Comparison of ENCODE assay signal across 23 cellular contexts in genomic region chr17:49012893-49013255, GRCh38. TPM values are rescaled to one million over a fixed set of nuclear protein-coding genes. Genes with fewer than 3 reads are reported as not detected.
DNase-seq lines count a peak whose midpoint lies in the region; ATAC-seq and TF ChIP-seq lines count a peak whose summit lies in the region.
"Had no signal": no experiment of that assay in that cellular context is flagged by ENCODE, and none has a peak within 500 bp of the region (broad histone marks: within the 10 kb centered on the region; RNA-seq: fewer than 3 reads in every experiment).

No MANE protein-coding gene starts in this region.

- TF ChIP-seq CTCF in HEK293 (tag by site-specific recombination; IDR thresholded peaks at IDR 0.05) (no peak), brain microvascular endothelial cell (IDR thresholded peaks at IDR 0.05; ENCODE audit: low read depth, low read length, missing control alignments) (peak; percentile 11), spleen (IDR thresholded peaks at IDR 0.05 in 8 of 11, conservative IDR thresholded peaks at IDR 0.05 in 3 of 11) (no peak)

- H3K4me1 ChIP-seq in HEK293 (ENCODE audit: control insufficient read depth, insufficient read depth, low read length) (peaks cover 25% of the 10 kb centered on the region), skeletal muscle satellite cell (ENCODE audit: control insufficient read depth, insufficient read depth, low read length) (peaks cover 41% of the 10 kb centered on the region), spleen (peaks cover 0 to 9% (median 0%) of the 10 kb centered on the region in 6 donors)

- H3K9me3 ChIP-seq in HEK293 (ENCODE audit: control insufficient read depth, insufficient read depth, low read depth, low read length) (no peaks in the 10 kb centered on the region), skeletal muscle satellite cell (replicated peaks; ENCODE audit: low read length) (no peaks in the 10 kb centered on the region), spleen (no peaks in the 10 kb centered on the region)
- H3K9me3 ChIP-seq: body of pancreas, esophagus squamous epithelium, HAP-1, stomach had no signal

- WGBS in spleen, 5 donors: 38 to 74% (median 47%) methylated on average over 3 to 4 of the region's 4 CpGs

- H3K36me3 ChIP-seq in HEK293 (ENCODE audit: control insufficient read depth in 2 of 2, insufficient read depth in 1 of 2, low read length in 2 of 2): peaks cover 22 to 31% of the 10 kb centered on the region in 2 experiments
- peaks cover 10% of the 10 kb centered on the region for H3K36me3 ChIP-seq in brain microvascular endothelial cell (replicated peaks)
- peaks cover 3% of the 10 kb centered on the region for H3K36me3 ChIP-seq in skeletal muscle satellite cell (ENCODE audit: insufficient read depth, low read length)
- H3K36me3 ChIP-seq in spleen: no peaks in the 10 kb centered on the region
- H3K36me3 ChIP-seq: esophagus squamous epithelium, stomach had no signal

- POLR2A ChIA-PET in HEK293 (lab: Yijun Ruan, JAX): interaction anchor here (0.7 kb wide), 1 partner anchor 17 kb away, joined by 3 read pairs; no protein-coding TSS in a partner anchor

- DNase-seq in brain microvascular endothelial cell: no peak
- peak; percentile 45 for DNase-seq in left kidney (ENCODE audit: low read depth, low spot score)
- no peak for DNase-seq in spleen
- DNase-seq in sciatic nerve (ENCODE audit: low spot score): no peak
- DNase-seq in NCI-H1092 (lab: John Stamatoyannopoulos, UW): no peak
- DNase-seq: body of pancreas; esophagus squamous epithelium; MV-4-11; NCI-H2081; NCI-H524 treated with DMSO at 0.1 percent for 48 hours; OCI-M1; SHP77 treated with DMSO at 0.1 percent for 48 hours; stimulated activated CD4-positive, alpha-beta T cell treated with anti-CD3 and anti-CD28 coated beads, Interleukin-2, amount 100 ng/mL, for 24 hours; stomach; T-helper 2 cell had no signal

- no peak for ATAC-seq in sciatic nerve
- ATAC-seq: activated CD4-positive, CD25-positive, alpha-beta regulatory T cell treated with anti-CD3 and anti-CD28 coated beads, Interleukin-2, amount 50 U/mL, for 24 hours; body of pancreas had no signal

- no peak overlapping the region for H3K4me3 ChIP-seq in HEK293 (ENCODE audit: low read depth, low read length)
- H3K4me3 ChIP-seq in brain microvascular endothelial cell (ENCODE audit: low read depth, low read length): no peak overlapping the region
- H3K4me3 ChIP-seq in skeletal muscle satellite cell (ENCODE audit: low read length): no peak overlapping the region
- H3K4me3 ChIP-seq in spleen: no peak overlapping the region
- H3K4me3 ChIP-seq: body of pancreas, esophagus squamous epithelium, HAP-1 had no signal

- CTCF ChIA-PET in HEK293 (lab: Yijun Ruan, JAX): no interaction called here

- H3K27me3 ChIP-seq in brain microvascular endothelial cell (replicated peaks) (no peaks in the 10 kb centered on the region), skeletal muscle satellite cell (ENCODE audit: control insufficient read depth, insufficient read depth, low read length) (peaks cover 3% of the 10 kb centered on the region), spleen (replicated peaks in 1 of 7) (peaks cover 0 to 100% (median 66%) of the 10 kb centered on the region in 7 donors)

- no peak for TF ChIP-seq POLR2A in spleen (IDR thresholded peaks at IDR 0.05)

- in situ Hi-C loops in brain microvascular endothelial cell (cut with HindIII; ENCODE audit: low pct_ligation_motif_present, low sequenced_read_pairs): no loop called here

- no peak overlapping the region for H3K9ac ChIP-seq in skeletal muscle satellite cell (ENCODE audit: low read depth, low read length)

- no peak overlapping the region for H3K27ac ChIP-seq in HEK293 (ENCODE audit: extremely low read depth, low read depth, low read length)
- H3K27ac ChIP-seq in brain microvascular endothelial cell: no peak overlapping the region
- no peak overlapping the region for H3K27ac ChIP-seq in spleen
- H3K27ac ChIP-seq: body of pancreas, esophagus squamous epithelium, stomach had no signal

- intact Hi-C loops in spleen (cut with DNase I; ENCODE audit: low total_unique reads): no loop called here
- intact Hi-C loops in sciatic nerve (cut with DNase I): loop anchor here (10.0 kb wide), 1 partner anchor 128 kb away; no protein-coding TSS in a partner anchor

- H3K4me2 ChIP-seq in skeletal muscle satellite cell (ENCODE audit: low read length): peak overlapping the region; percentile 80

TF ChIP-seq in HEK293, 187 proteins besides CTCF, POLR2A, EP300 and RAD21:
- 0 out of 2 replicates have a peak, but pooled peaks have one; percentile 17 for TF ChIP-seq ZBTB8A (tag by site-specific recombination; IDR thresholded peaks at IDR 0.05)
- TF ChIP-seq ZNF112 (tag by site-specific recombination; IDR thresholded peaks at IDR 0.05): no peak
- no peak for TF ChIP-seq ATF2 (tag by site-specific recombination; IDR thresholded peaks at IDR 0.05; ENCODE audit: low read depth)
- TF ChIP-seq ZNF133 (tag by site-specific recombination; IDR thresholded peaks at IDR 0.05): no peak

RNA-seq across cellular contexts. Expression of gene IGF2BP1, which starts 15.7 kb away (rescaled TPM):
- total RNA-seq in skeletal muscle satellite cell (2012; rRNA removed): 1.3 and 3.3 TPM in 2 replicates
- total RNA-seq in spleen: not detected
- polyA plus RNA-seq in spleen: under 1 TPM in 1 of 3 donors, not detected in 2; 0.17 TPM
- total RNA-seq in sciatic nerve: not detected
- total RNA-seq: body of pancreas, esophagus squamous epithelium, right cardiac atrium had no signal
- polyA plus RNA-seq: right cardiac atrium had no signal

RNA-seq across cellular contexts. Expression of gene GIP, which starts 44.5 kb away (rescaled TPM):
- total RNA-seq in skeletal muscle satellite cell (2012; rRNA removed): not detected in 2 replicates
- total RNA-seq in spleen: not detected
- not detected for polyA plus RNA-seq in spleen
- not detected for total RNA-seq in sciatic nerve
- total RNA-seq: body of pancreas, dermis microvascular lymphatic vessel endothelial cell, esophagus squamous epithelium, glomerular endothelial cell, right cardiac atrium, stomach, urinary bladder had no signal
- polyA plus RNA-seq: right cardiac atrium, urinary bladder had no signal
